ENCODE assay signal across 1 cellular context in the genomic region with DNA sequence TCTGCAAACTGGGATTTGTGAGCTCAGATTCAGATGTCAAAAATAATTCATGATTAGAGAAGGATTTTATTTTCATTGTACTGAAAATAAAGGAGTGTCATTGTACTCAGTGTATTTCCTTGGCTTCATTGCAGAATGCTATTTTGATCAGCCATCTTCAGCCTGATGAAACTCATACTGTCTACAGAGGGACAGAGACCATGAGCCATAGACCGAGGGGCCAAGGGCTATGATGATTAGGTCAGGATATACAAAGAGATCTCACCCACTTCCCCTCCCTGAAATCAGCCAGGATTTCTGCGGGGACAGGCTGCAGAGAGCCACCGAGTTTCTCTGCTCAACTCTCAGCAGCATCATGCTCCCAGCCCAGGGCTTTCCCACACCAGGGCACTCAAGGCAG.
TF ChIP-seq lines count a peak whose summit lies in the region.

No MANE protein-coding gene starts in this region.

TF ChIP-seq in HepG2, 621 proteins besides CTCF, POLR2A, EP300 and RAD21 (continued from another document):
- TF ChIP-seq, protein P1, sequence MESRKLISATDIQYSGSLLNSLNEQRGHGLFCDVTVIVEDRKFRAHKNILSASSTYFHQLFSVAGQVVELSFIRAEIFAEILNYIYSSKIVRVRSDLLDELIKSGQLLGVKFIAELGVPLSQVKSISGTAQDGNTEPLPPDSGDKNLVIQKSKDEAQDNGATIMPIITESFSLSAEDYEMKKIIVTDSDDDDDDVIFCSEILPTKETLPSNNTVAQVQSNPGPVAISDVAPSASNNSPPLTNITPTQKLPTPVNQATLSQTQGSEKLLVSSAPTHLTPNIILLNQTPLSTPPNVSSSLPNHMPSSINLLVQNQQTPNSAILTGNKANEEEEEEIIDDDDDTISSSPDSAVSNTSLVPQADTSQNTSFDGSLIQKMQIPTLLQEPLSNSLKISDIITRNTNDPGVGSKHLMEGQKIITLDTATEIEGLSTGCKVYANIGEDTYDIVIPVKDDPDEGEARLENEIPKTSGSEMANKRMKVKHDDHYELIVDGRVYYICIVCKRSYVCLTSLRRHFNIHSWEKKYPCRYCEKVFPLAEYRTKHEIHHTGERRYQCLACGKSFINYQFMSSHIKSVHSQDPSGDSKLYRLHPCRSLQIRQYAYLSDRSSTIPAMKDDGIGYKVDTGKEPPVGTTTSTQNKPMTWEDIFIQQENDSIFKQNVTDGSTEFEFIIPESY (CRISPR knock-in tag; IDR thresholded peaks at IDR 0.05), result no peak
- no peak for TF ChIP-seq NR2C2 (CRISPR knock-in tag; IDR thresholded peaks at IDR 0.05; ENCODE audit: borderline replicate concordance)
- TF ChIP-seq, protein P2, sequence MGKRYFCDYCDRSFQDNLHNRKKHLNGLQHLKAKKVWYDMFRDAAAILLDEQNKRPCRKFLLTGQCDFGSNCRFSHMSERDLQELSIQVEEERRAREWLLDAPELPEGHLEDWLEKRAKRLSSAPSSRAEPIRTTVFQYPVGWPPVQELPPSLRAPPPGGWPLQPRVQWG (CRISPR knock-in tag; IDR thresholded peaks at IDR 0.05; ENCODE audit: borderline replicate concordance, low read depth), result no peak
